ENCODE assay signal across 21 cellular contexts in genomic region chr3:52223449-52224408, GRCh38. TPM values are rescaled to one million over a fixed set of nuclear protein-coding genes. Genes with fewer than 3 reads are reported as not detected.
DNase-seq lines count a peak whose midpoint lies in the region; ATAC-seq and TF ChIP-seq lines count a peak whose summit lies in the region.
"Had no signal": no experiment of that assay in that cellular context is flagged by ENCODE, and none has a peak within 500 bp of the region (broad histone marks: within the 10 kb centered on the region; RNA-seq: fewer than 3 reads in every experiment).

No MANE protein-coding gene starts in this region.

- no peak for ATAC-seq in GM18870 (IDR thresholded peaks at IDR 0.05; ENCODE audit: unreplicated experiment)
- ATAC-seq: left cardiac atrium, PC-3, psoas muscle, WTC11 had no signal

- peak overlapping the region; percentile 97 for H3K4me2 ChIP-seq in Karpas-422 (ENCODE audit: low read depth, low read length, poor library complexity, severe bottlenecking)

- no peaks in the 10 kb centered on the region for H3K27me3 ChIP-seq in Karpas-422 (ENCODE audit: low read length)
- no peaks in the 10 kb centered on the region for H3K27me3 ChIP-seq in BE2C
- H3K27me3 ChIP-seq: breast epithelium, suprapubic skin had no signal

- peaks cover 84% of the 10 kb centered on the region for H3K4me1 ChIP-seq in Karpas-422 (ENCODE audit: low read length)
- no peaks in the 10 kb centered on the region for H3K4me1 ChIP-seq in BE2C

- DNase-seq in activated CD4-positive, alpha-beta T cell treated with anti-CD3 and anti-CD28 coated beads, Interleukin-2, amount 10 ng/mL, durations not matched to agents 24 days and 14 days: no peak
- no peak for DNase-seq in activated CD4-positive, alpha-beta T cell treated with anti-CD3 and anti-CD28 coated beads for 1 hour
- no peak for DNase-seq in Karpas-422
- DNase-seq in progenitor cell of endocrine pancreas (ENCODE audit: low spot score, unreplicated experiment): no peak
- DNase-seq in BE2C: no peak
- DNase-seq in DMS53 (lab: John Stamatoyannopoulos, UW): no peak
- DNase-seq: activated effector memory CD4-positive, alpha-beta T cell treated with Interleukin-2 at 50 U/mL for 16 hours; Caco-2; effector CD8-positive, alpha-beta T cell; GDM1; hypothalamus; left cardiac atrium; NCI-H187 treated with DMSO at 0.1 percent for 48 hours; NCI-H510A; PC-3; psoas muscle had no signal

- peak overlapping the region; percentile 81 for H3K4me3 Mint-ChIP-seq in activated CD4-positive, alpha-beta T cell treated with anti-CD3 and anti-CD28 coated beads, Interleukin-2, amount 10 ng/mL, durations not matched to agents 24 days and 14 days
- H3K4me3 Mint-ChIP-seq in activated naive CD8-positive, alpha-beta T cell: peak overlapping the region; percentile 47
- no peak overlapping the region for H3K4me3 Mint-ChIP-seq in progenitor cell of endocrine pancreas (ENCODE audit: low read depth)
- H3K4me3 Mint-ChIP-seq: WTC11 had no signal

- no peak for TF ChIP-seq CTCF in progenitor cell of endocrine pancreas (IDR thresholded peaks at IDR 0.05; ENCODE audit: unreplicated experiment)
- TF ChIP-seq CTCF in BE2C (IDR thresholded peaks at IDR 0.05; ENCODE audit: low read depth, low read length): no peak

- H3K27me3 Mint-ChIP-seq in activated CD4-positive, alpha-beta T cell treated with anti-CD3 and anti-CD28 coated beads, Interleukin-2, amount 10 ng/mL, durations not matched to agents 24 days and 14 days: no peaks in the 10 kb centered on the region
- H3K27me3 Mint-ChIP-seq in activated naive CD8-positive, alpha-beta T cell: no peaks in the 10 kb centered on the region
- no peaks in the 10 kb centered on the region for H3K27me3 Mint-ChIP-seq in progenitor cell of endocrine pancreas

- H3K9me3 Mint-ChIP-seq in activated CD4-positive, alpha-beta T cell treated with anti-CD3 and anti-CD28 coated beads, Interleukin-2, amount 10 ng/mL, durations not matched to agents 24 days and 14 days: no peaks in the 10 kb centered on the region
- H3K9me3 Mint-ChIP-seq in activated naive CD8-positive, alpha-beta T cell (ENCODE audit: low read depth): no peaks in the 10 kb centered on the region
- H3K9me3 Mint-ChIP-seq in progenitor cell of endocrine pancreas (ENCODE audit: low read depth): no peaks in the 10 kb centered on the region
- H3K9me3 Mint-ChIP-seq: WTC11 had no signal

- H3K9me2 ChIP-seq in Karpas-422 (replicated peaks; ENCODE audit: insufficient read depth, low read length): no peaks in the 10 kb centered on the region

- peak overlapping the region; percentile 91 for H3K4me3 ChIP-seq in Karpas-422 (ENCODE audit: low read length)
- H3K4me3 ChIP-seq in BE2C (ENCODE audit: low read depth, low read length): no peak overlapping the region
- H3K4me3 ChIP-seq: breast epithelium, psoas muscle, suprapubic skin had no signal

- H3K36me3 Mint-ChIP-seq in activated CD4-positive, alpha-beta T cell treated with anti-CD3 and anti-CD28 coated beads, Interleukin-2, amount 10 ng/mL, durations not matched to agents 24 days and 14 days (ENCODE audit: low read depth): peaks cover 9% of the 10 kb centered on the region
- H3K36me3 Mint-ChIP-seq in activated naive CD8-positive, alpha-beta T cell: no peaks in the 10 kb centered on the region
- no peaks in the 10 kb centered on the region for H3K36me3 Mint-ChIP-seq in progenitor cell of endocrine pancreas (ENCODE audit: insufficient read depth)
- H3K36me3 Mint-ChIP-seq: WTC11 had no signal

- peak overlapping the region; percentile 92 for H3K9ac ChIP-seq in Karpas-422 (ENCODE audit: low read length)

- peak overlapping the region; percentile 99 for H3K27ac ChIP-seq in Karpas-422 (ENCODE audit: low read length)
- H3K27ac ChIP-seq: breast epithelium, psoas muscle, suprapubic skin had no signal

- intact Hi-C loops in activated CD4-positive, alpha-beta T cell treated with anti-CD3 and anti-CD28 coated beads, Interleukin-2, amount 10 ng/mL, durations not matched to agents 24 days and 14 days (cut with micrococcal nuclease): loop anchor here (10.0 kb wide), 1 partner anchor 231 kb away; the partner anchor contains the start of genes NISCH and TNNC1

- peaks cover 61% of the 10 kb centered on the region for H3K79me2 ChIP-seq in Karpas-422 (ENCODE audit: low read length)

- peaks cover 58% of the 10 kb centered on the region for H3K4me1 Mint-ChIP-seq in activated CD4-positive, alpha-beta T cell treated with anti-CD3 and anti-CD28 coated beads, Interleukin-2, amount 10 ng/mL, durations not matched to agents 24 days and 14 days
- H3K4me1 Mint-ChIP-seq in activated naive CD8-positive, alpha-beta T cell (ENCODE audit: low read depth): peaks cover 78% of the 10 kb centered on the region
- H3K4me1 Mint-ChIP-seq in progenitor cell of endocrine pancreas (ENCODE audit: low read depth): peaks cover 2% of the 10 kb centered on the region

- no peak overlapping the region for H2AFZ ChIP-seq in Karpas-422 (ENCODE audit: low read length)

- H3K27ac Mint-ChIP-seq in activated CD4-positive, alpha-beta T cell treated with anti-CD3 and anti-CD28 coated beads, Interleukin-2, amount 10 ng/mL, durations not matched to agents 24 days and 14 days: no peak overlapping the region
- peak overlapping the region; percentile 83 for H3K27ac Mint-ChIP-seq in activated naive CD8-positive, alpha-beta T cell
- H3K27ac Mint-ChIP-seq in progenitor cell of endocrine pancreas: peak overlapping the region; percentile 44

- H3K9me3 ChIP-seq in Karpas-422 (ENCODE audit: low read length) (no peaks in the 10 kb centered on the region), BE2C (no peaks in the 10 kb centered on the region)
- H3K9me3 ChIP-seq: breast epithelium, Caco-2, psoas muscle, suprapubic skin had no signal

- H3K36me3 ChIP-seq in Karpas-422 (ENCODE audit: insufficient read depth, low read length): peaks cover 43% of the 10 kb centered on the region
- H3K36me3 ChIP-seq in BE2C: no peaks in the 10 kb centered on the region
- H3K36me3 ChIP-seq: breast epithelium had no signal

- H4K20me1 ChIP-seq in Karpas-422 (ENCODE audit: insufficient read depth, low read depth, low read length): peaks cover 56% of the 10 kb centered on the region

RNA-seq across cellular contexts. Expression of gene TLR9, which starts 1.7 kb away (rescaled TPM):
- total RNA-seq in activated CD4-positive, alpha-beta T cell treated with anti-CD3 and anti-CD28 coated beads, Interleukin-2, amount 10 ng/mL, durations not matched to agents 24 days and 14 days: 0.17 and 0.42 TPM in 2 replicates
- total RNA-seq in Karpas-422 (2014; rRNA removed; shearing (Covaris generic); ENCODE audit: low replicate concordance): 7.4 and 26.5 TPM in 2 replicates
- not detected in 2 replicates for total RNA-seq in progenitor cell of endocrine pancreas
- polyA plus RNA-seq in BE2C (2012; ENCODE audit: insufficient read depth, insufficient read length, low read depth): not detected
- total RNA-seq: Caco-2, PC-3, WTC11 had no signal

RNA-seq across cellular contexts. Expression of gene TWF2, which starts 15.2 kb away (rescaled TPM):
- total RNA-seq in activated CD4-positive, alpha-beta T cell treated with anti-CD3 and anti-CD28 coated beads, Interleukin-2, amount 10 ng/mL, durations not matched to agents 24 days and 14 days: 80.3 and 87.0 TPM in 2 replicates
- 42.0 and 76.3 TPM in 2 replicates for total RNA-seq in Karpas-422 (2014; rRNA removed; shearing (Covaris generic); ENCODE audit: low replicate concordance)
- 27.6 and 31.5 TPM in 2 replicates for total RNA-seq in progenitor cell of endocrine pancreas
- polyA plus RNA-seq in BE2C (2012; ENCODE audit: insufficient read depth, insufficient read length, low read depth): 72.0 TPM

RNA-seq across cellular contexts. Expression of gene PPM1M, which starts 21.8 kb away (rescaled TPM):
- total RNA-seq in activated CD4-positive, alpha-beta T cell treated with anti-CD3 and anti-CD28 coated beads, Interleukin-2, amount 10 ng/mL, durations not matched to agents 24 days and 14 days: 48.3 and 49.2 TPM in 2 replicates
- total RNA-seq in Karpas-422 (2014; rRNA removed; shearing (Covaris generic); ENCODE audit: low replicate concordance): 25.5 and 35.4 TPM in 2 replicates
- total RNA-seq in progenitor cell of endocrine pancreas: 6.1 and 6.7 TPM in 2 replicates
- 5.6 TPM for polyA plus RNA-seq in BE2C (2012; ENCODE audit: insufficient read depth, insufficient read length, low read depth)

RNA-seq across cellular contexts. Expression of gene ALAS1, which starts 25.8 kb away (rescaled TPM):
- total RNA-seq in activated CD4-positive, alpha-beta T cell treated with anti-CD3 and anti-CD28 coated beads, Interleukin-2, amount 10 ng/mL, durations not matched to agents 24 days and 14 days: 115 and 118 TPM in 2 replicates
- 24.8 and 41.6 TPM in 2 replicates for total RNA-seq in Karpas-422 (2014; rRNA removed; shearing (Covaris generic); ENCODE audit: low replicate concordance)
- total RNA-seq in progenitor cell of endocrine pancreas: 29.5 and 32.2 TPM in 2 replicates
- 33.2 TPM for polyA plus RNA-seq in BE2C (2012; ENCODE audit: insufficient read depth, insufficient read length, low read depth)

RNA-seq across cellular contexts. Expression of gene WDR82, which starts 54.7 kb away (rescaled TPM):
- total RNA-seq in activated CD4-positive, alpha-beta T cell treated with anti-CD3 and anti-CD28 coated beads, Interleukin-2, amount 10 ng/mL, durations not matched to agents 24 days and 14 days: 104 and 106 TPM in 2 replicates
- 30.4 and 42.0 TPM in 2 replicates for total RNA-seq in Karpas-422 (2014; rRNA removed; shearing (Covaris generic); ENCODE audit: low replicate concordance)
- 89.3 and 93.1 TPM in 2 replicates for total RNA-seq in progenitor cell of endocrine pancreas
- polyA plus RNA-seq in BE2C (2012; ENCODE audit: insufficient read depth, insufficient read length, low read depth): 64.6 TPM
